ENCODE assay signal across 13 cellular contexts in genomic region chr10:102614888-102615287, GRCh38.
"Had no signal": no experiment of that assay in that cellular context is flagged by ENCODE, and none has a peak within 500 bp of the region (broad histone marks: within the 10 kb centered on the region; RNA-seq: fewer than 3 reads in every experiment).

No MANE protein-coding gene starts in this region.

- H3K9me3 Mint-ChIP-seq: activated naive CD8-positive, alpha-beta T cell treated with anti-CD3 and anti-CD28 coated beads, Interleukin-2, amount 50 U/mL, for 24 hours; immature natural killer cell; stimulated activated naive CD8-positive, alpha-beta T cell treated with anti-CD3 and anti-CD28 coated beads, Interleukin-15, amount 100 ng/mL, for 72 hours had no signal

- H3K27ac ChIP-seq: ascending aorta, thoracic aorta had no signal

- H3K9me3 ChIP-seq: ascending aorta, thoracic aorta had no signal

- H3K4me3 ChIP-seq: ascending aorta, dorsolateral prefrontal cortex, lung, smooth muscle cell, thoracic aorta had no signal

- H3K27me3 Mint-ChIP-seq: activated naive CD8-positive, alpha-beta T cell treated with anti-CD3 and anti-CD28 coated beads, Interleukin-2, amount 50 U/mL, for 24 hours; stimulated activated naive CD8-positive, alpha-beta T cell treated with anti-CD3 and anti-CD28 coated beads, Interleukin-15, amount 100 ng/mL, for 72 hours had no signal

- H3K4me2 ChIP-seq: smooth muscle cell had no signal

- ATAC-seq: activated naive CD8-positive, alpha-beta T cell treated with anti-CD3 and anti-CD28 coated beads, Interleukin-2, amount 50 U/mL, for 24 hours; esophagus mucosa; right cardiac atrium had no signal

- H3K4me3 Mint-ChIP-seq: activated naive CD8-positive, alpha-beta T cell treated with anti-CD3 and anti-CD28 coated beads, Interleukin-2, amount 50 U/mL, for 24 hours; immature natural killer cell; stimulated activated naive CD8-positive, alpha-beta T cell treated with anti-CD3 and anti-CD28 coated beads, Interleukin-15, amount 100 ng/mL, for 72 hours had no signal

- H3K4me1 Mint-ChIP-seq: immature natural killer cell had no signal

- H3K27ac Mint-ChIP-seq: activated naive CD8-positive, alpha-beta T cell treated with anti-CD3 and anti-CD28 coated beads, Interleukin-2, amount 50 U/mL, for 24 hours; stimulated activated naive CD8-positive, alpha-beta T cell treated with anti-CD3 and anti-CD28 coated beads, Interleukin-15, amount 100 ng/mL, for 72 hours had no signal

- DNase-seq: activated naive CD4-positive, alpha-beta T cell; hypothalamus; immature natural killer cell; T-helper 9 cell had no signal

- H3K27me3 ChIP-seq: ascending aorta, dorsolateral prefrontal cortex had no signal
